Comparison of ENCODE assay signal across 8 cellular contexts in the genomic region with DNA sequence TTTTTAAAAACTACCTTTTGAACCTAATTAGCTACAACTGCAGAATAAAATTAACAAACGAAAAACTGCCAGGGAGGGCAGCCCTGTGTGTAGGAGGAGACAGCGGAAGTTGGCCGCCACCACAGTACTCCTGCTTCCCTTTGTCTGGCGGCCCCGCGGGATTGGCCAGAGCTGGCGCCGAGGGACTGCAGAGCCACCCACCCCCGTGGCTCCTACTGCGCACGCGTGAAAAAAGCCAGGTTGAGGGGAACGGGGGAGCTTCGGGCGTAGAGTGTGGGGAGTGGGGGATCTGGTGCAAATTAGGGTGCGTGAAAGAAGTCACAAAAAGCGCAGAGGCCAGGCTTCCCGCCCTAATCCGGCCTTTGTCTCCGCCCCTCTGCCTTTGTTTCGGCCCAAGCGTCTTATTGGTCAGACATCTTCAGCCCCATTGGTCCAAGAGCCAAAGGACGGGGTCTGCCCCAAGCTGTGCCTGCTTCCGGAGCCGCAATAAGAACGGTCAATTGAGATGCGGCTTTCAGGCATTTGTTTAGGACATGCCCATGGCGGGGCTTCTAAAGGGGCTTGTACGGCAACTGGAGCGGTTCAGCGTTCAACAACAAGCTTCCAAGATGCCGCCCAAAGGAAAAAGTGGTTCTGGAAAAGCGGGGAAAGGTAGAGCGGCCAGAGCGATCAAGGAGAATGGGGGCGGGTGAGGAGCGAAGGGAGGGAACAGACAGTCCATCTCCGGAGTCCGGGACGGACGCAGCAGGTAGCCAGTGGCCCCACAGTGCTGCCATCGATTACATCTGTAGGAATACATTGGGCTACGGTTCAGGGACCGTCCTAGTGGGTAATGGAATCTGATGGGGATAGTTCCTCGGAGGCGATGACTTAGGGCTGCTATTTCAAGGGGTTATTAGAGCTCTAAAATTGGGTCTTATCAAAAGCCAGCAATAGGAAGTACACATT.
DNase-seq lines count a peak whose midpoint lies in the region; ATAC-seq and TF ChIP-seq lines count a peak whose summit lies in the region.

A gene (plus strand): TSS at position 580 of the 948 bp plus-strand sequence. CDS start 29 bp downstream, at position 609.

- DNase-seq in AML-193 (lab: John Stamatoyannopoulos, UW) (peak; percentile 82 to 86), GM19238 (ENCODE audit: insufficient read length, low spot score) (peak; percentile 68), NCI-H510A (lab: John Stamatoyannopoulos, UW) (peak; percentile 92), choroid plexus epithelial cell (ENCODE audit: low read depth) (peak; percentile 97), kidney glomerular epithelial cell (lab: John Stamatoyannopoulos, UW) (peak; percentile 79)
- peak; percentile 71 for DNase-seq in activated CD4-positive, alpha-beta T cell treated with anti-CD3 and anti-CD28 coated beads for 1 hour
- peak; percentile 48 to 51 for DNase-seq in stimulated activated CD4-positive, alpha-beta T cell treated with anti-CD3 and anti-CD28 coated beads, Interleukin-1b, Interleukin-23, amount 100 ng/mL, for 1 hour (ENCODE audit: low read depth in 2 of 2)

- TF ChIP-seq CTCF in choroid plexus epithelial cell (conservative IDR thresholded peaks at IDR 0.05; ENCODE audit: low read depth, low read length) = no peak

- peak within 1 kb of the TSS; percentile 78 for H3K4me3 ChIP-seq in choroid plexus epithelial cell (ENCODE audit: low read depth, low read length)

- ATAC-seq in HG03439 (IDR thresholded peaks at IDR 0.05; ENCODE audit: unreplicated experiment) = peak; percentile 97

Comparison
In these comparisons a context has a peak if more than half of its experiments do, and no peak if none do; other contexts are left out.
1. Peak in every context shown above with its lines: DNase-seq, ATAC-seq and H3K4me3 ChIP-seq.